20 cellular contexts compared by ENCODE assay signal in genomic region chr5:43296835-43297234, GRCh38.
"Had no signal": no experiment of that assay in that cellular context is flagged by ENCODE, and none has a peak within 500 bp of the region (broad histone marks: within the 10 kb centered on the region; RNA-seq: fewer than 3 reads in every experiment).

No MANE protein-coding gene starts in this region.

- H3K27ac ChIP-seq: HL-60, SJSA1 had no signal

- DNase-seq: KBM-7, MM.1S, NCI-H1092 treated with DMSO at 0.1 percent for 48 hours, NCI-H1436, NCI-H187, NCI-H2029, NCI-H2081 treated with DMSO at 0.1 percent for 48 hours, NCI-H2171, NCI-H226, NCI-H446, NCI-H510A, NCI-H524 treated with DMSO at 0.1 percent for 48 hours, NCI-H69, NCI-H774, Right ventricle myocardium superior, RPMI8226, SIG-M5, SK-N-SH had no signal

- H3K9ac ChIP-seq: SK-N-SH had no signal

- H3K9me3 ChIP-seq: SJSA1, SK-N-SH had no signal

- H3K27me3 ChIP-seq: SJSA1 had no signal

- H3K4me1 ChIP-seq: SJSA1 had no signal

- H3K4me3 ChIP-seq: SJSA1 had no signal
